In the genomic region with DNA sequence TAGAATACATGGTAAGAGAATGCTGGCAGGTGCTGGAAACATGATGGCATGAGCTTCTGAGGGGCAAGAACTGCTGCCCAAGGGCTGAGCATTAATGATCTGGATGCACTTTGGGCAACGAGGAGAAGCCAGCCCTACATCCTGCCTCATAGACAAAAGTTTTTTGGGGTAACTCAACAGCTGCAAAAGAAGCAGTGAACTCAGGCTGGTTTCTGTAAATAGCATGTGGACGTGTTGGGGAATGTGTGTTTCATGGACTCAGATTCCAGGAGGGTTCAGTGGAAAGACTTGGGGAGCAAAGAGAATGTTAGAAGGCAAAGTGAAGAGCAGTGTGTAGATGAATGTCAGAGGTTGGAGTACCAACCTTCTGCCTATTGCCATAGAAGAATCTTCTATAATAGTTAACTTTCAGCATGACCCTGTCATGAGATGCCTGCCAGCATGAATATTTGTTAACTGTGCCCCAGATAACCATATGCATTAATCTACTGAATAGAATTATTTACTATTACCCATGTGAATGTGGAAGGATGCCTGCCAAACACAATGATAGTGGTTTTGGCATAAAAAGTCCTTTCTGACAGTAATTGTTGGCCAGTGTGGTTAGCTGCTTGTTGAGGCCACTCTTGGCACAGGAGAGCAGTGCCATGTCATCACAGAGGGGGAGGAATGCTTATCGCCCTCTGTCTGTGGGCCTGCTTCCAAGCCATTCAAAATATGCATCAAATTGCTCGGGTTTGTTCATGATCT, we compare ENCODE assay signal across 8 cellular contexts.
DNase-seq lines count a peak whose midpoint lies in the region; ATAC-seq and TF ChIP-seq lines count a peak whose summit lies in the region.

No MANE protein-coding gene starts in this region.

- peak in 5 of 6 experiments; percentile 17 to 36 (median 24) for TF ChIP-seq CTCF in adrenal gland (IDR thresholded peaks at IDR 0.05)

- H3K27ac ChIP-seq in adrenal gland (peak overlapping the region in 4 of 5 donors; percentile 3 to 36 (median 32)), Karpas-422 (ENCODE audit: low read length) (no peak overlapping the region)

- H3K9me2 ChIP-seq in Karpas-422 (replicated peaks; ENCODE audit: insufficient read depth, low read length) = no peaks in the 10 kb centered on the region

- ATAC-seq in left cardiac atrium (peak; percentile 87 to 88), GM21737 (IDR thresholded peaks at IDR 0.05; ENCODE audit: unreplicated experiment) (no peak), GM21367 (IDR thresholded peaks at IDR 0.05; ENCODE audit: unreplicated experiment) (no peak)

- H3K27me3 ChIP-seq in adrenal gland (no peaks in the 10 kb centered on the region), Karpas-422 (ENCODE audit: low read length) (no peaks in the 10 kb centered on the region)

- H3K36me3 ChIP-seq in adrenal gland (replicated peaks in 1 of 2) (no peaks in the 10 kb centered on the region), Karpas-422 (ENCODE audit: insufficient read depth, low read length) (no peaks in the 10 kb centered on the region)

- H3K4me3 ChIP-seq in adrenal gland (no peak overlapping the region), Karpas-422 (ENCODE audit: low read length) (no peak overlapping the region)

- H3K9me3 ChIP-seq in adrenal gland (replicated peaks in 1 of 3) (no peaks in the 10 kb centered on the region), Karpas-422 (ENCODE audit: low read length) (no peaks in the 10 kb centered on the region)

- H3K79me2 ChIP-seq in Karpas-422 (ENCODE audit: low read length) = no peaks in the 10 kb centered on the region

- H3K9ac ChIP-seq in Karpas-422 (ENCODE audit: low read length) = no peak overlapping the region

- H4K20me1 ChIP-seq in Karpas-422 (ENCODE audit: insufficient read depth, low read depth, low read length) = no peaks in the 10 kb centered on the region

- no peak overlapping the region for H3K4me2 ChIP-seq in Karpas-422 (ENCODE audit: low read depth, low read length, poor library complexity, severe bottlenecking)

- no peak for TF ChIP-seq POLR2A in adrenal gland (IDR thresholded peaks at IDR 0.05)

- H2AFZ ChIP-seq in Karpas-422 (ENCODE audit: low read length) = no peak overlapping the region

- H3K4me1 ChIP-seq in adrenal gland (replicated peaks in 1 of 2) (peaks cover 3 to 22% of the 10 kb centered on the region in 2 donors), Karpas-422 (ENCODE audit: low read length) (no peaks in the 10 kb centered on the region)

- WGBS in adrenal gland, 4 donors = 54 to 59% (median 56%) methylated on average over 4 of the region's 4 CpGs

- intact Hi-C loops in adrenal gland (cut with DNase I) (no loop called here), left cardiac atrium (cut with DNase I) (no loop called here)

- peak; percentile 39 for DNase-seq in HS-5 (ENCODE audit: low read depth)
- DNase-seq in adrenal gland = peak; percentile 55 to 92 (median 88)
- DNase-seq in left cardiac atrium = peak; percentile 74
- DNase-seq in stromal cell of bone marrow (ENCODE audit: low read depth) = peak; percentile 95
- DNase-seq in AML-193 (lab: John Stamatoyannopoulos, UW) = no peak
- DNase-seq in Karpas-422 = no peak

Comparison
In these comparisons a context has a peak if more than half of its experiments do, and no peak if none do; other contexts are left out.
1. DNase-seq: peak in HS-5 (single experiment), adrenal gland (7 of 7), left cardiac atrium (single experiment) and stromal cell of bone marrow (single experiment); none in AML-193 (0 of 2) and Karpas-422 (single experiment).
2. ATAC-seq: peak in left cardiac atrium (2 of 2); none in GM21737 (single experiment) and GM21367 (single experiment).